1 cellular context compared by ENCODE assay signal in the genomic region with DNA sequence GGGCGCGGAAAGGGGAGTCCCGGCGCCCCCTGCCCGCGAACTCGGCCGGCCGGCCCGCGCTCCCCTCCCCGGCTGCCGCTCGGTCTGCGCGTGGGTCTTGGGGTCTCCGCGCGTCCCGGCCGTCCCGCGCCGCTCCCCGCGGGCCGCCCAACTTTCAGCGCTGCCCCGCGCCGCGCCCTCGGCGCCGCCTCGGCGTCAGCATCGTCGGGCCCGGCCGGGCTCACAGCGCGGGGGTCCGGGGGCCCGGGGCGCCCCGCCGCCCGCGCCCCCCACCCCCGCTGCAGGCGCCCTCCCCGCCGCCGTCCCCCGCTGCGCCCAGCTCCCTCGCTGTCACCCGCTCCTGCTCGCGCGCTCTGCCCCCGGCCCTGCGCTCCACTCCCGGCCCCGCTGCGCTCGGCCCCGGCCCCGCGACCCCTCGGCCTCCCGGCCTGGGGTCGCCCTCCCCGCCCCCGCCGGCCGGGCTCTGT.
TF ChIP-seq lines count a peak whose summit lies in the region.

TSS of gene KCNJ4 (minus strand) at position 137 of the 467 bp plus-strand sequence. CDS start 27,067 bp downstream, outside the sequence.

TF ChIP-seq in HCT116, 20 proteins besides CTCF, POLR2A, EP300 and RAD21 (continued from another document):
- TF ChIP-seq, protein P1, sequence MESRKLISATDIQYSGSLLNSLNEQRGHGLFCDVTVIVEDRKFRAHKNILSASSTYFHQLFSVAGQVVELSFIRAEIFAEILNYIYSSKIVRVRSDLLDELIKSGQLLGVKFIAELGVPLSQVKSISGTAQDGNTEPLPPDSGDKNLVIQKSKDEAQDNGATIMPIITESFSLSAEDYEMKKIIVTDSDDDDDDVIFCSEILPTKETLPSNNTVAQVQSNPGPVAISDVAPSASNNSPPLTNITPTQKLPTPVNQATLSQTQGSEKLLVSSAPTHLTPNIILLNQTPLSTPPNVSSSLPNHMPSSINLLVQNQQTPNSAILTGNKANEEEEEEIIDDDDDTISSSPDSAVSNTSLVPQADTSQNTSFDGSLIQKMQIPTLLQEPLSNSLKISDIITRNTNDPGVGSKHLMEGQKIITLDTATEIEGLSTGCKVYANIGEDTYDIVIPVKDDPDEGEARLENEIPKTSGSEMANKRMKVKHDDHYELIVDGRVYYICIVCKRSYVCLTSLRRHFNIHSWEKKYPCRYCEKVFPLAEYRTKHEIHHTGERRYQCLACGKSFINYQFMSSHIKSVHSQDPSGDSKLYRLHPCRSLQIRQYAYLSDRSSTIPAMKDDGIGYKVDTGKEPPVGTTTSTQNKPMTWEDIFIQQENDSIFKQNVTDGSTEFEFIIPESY (IDR thresholded peaks at IDR 0.05; ENCODE audit: extremely low read depth, insufficient replicate concordance, low read length): no peak
- TF ChIP-seq ELF1 (IDR thresholded peaks at IDR 0.05; ENCODE audit: borderline replicate concordance, low read depth) (no peak), YY1 (IDR thresholded peaks at IDR 0.05; ENCODE audit: extremely low read depth, insufficient replicate concordance, low read depth, low read length) (no peak)
